In genomic region chr20:56956536-56956935, GRCh38 we compare ENCODE assay signal across 17 cellular contexts.
DNase-seq lines count a peak whose midpoint lies in the region; ATAC-seq and TF ChIP-seq lines count a peak whose summit lies in the region.
"Had no signal": no experiment of that assay in that cellular context is flagged by ENCODE, and none has a peak within 500 bp of the region (broad histone marks: within the 10 kb centered on the region; RNA-seq: fewer than 3 reads in every experiment).

No MANE protein-coding gene starts in this region.

- no peak overlapping the region for H3K27ac ChIP-seq in mammary epithelial cell (ENCODE audit: insufficient read depth, low read depth, low read length)
- no peak overlapping the region for H3K27ac ChIP-seq in RWPE2 (ENCODE audit: poor library complexity, severe bottlenecking)
- H3K27ac ChIP-seq: GM23248 had no signal

- H3K4me1 ChIP-seq in mammary epithelial cell (ENCODE audit: insufficient read depth, low read length), result no peaks in the 10 kb centered on the region
- peaks cover 11% of the 10 kb centered on the region for H3K4me1 ChIP-seq in RWPE2 (ENCODE audit: insufficient read depth, poor library complexity, severe bottlenecking)

- H3K27ac Mint-ChIP-seq in MCF 10A (ENCODE audit: low read depth, unreplicated experiment), result no peak overlapping the region
- no peak overlapping the region for H3K27ac Mint-ChIP-seq in activated naive CD8-positive, alpha-beta T cell treated with anti-CD3 and anti-CD28 coated beads for 36 hours
- H3K27ac Mint-ChIP-seq: CD4-positive, alpha-beta T cell had no signal

- TF ChIP-seq CTCF in MCF 10A (IDR thresholded peaks at IDR 0.05; ENCODE audit: unreplicated experiment) (no peak), mammary epithelial cell (conservative IDR thresholded peaks at IDR 0.05 in 1 of 2, IDR thresholded peaks at IDR 0.05 in 1 of 2; ENCODE audit: extremely low read depth in 1 of 2, insufficient read depth in 1 of 2, low read depth in 1 of 2, low read length in 2 of 2) (no peak), RWPE2 (IDR thresholded peaks at IDR 0.05; ENCODE audit: poor library complexity, severe bottlenecking) (no peak)

- H3K4me3 ChIP-seq in mammary epithelial cell (replicated peaks in 1 of 3; ENCODE audit: insufficient read depth in 1 of 3, low read depth in 2 of 3, low read length in 3 of 3) (no peak overlapping the region), RWPE2 (ENCODE audit: severe bottlenecking) (no peak overlapping the region)
- H3K4me3 ChIP-seq: GM23248, K562 had no signal

- H3K9me3 Mint-ChIP-seq in MCF 10A (ENCODE audit: unreplicated experiment), result no peaks in the 10 kb centered on the region
- H3K9me3 Mint-ChIP-seq in activated naive CD8-positive, alpha-beta T cell treated with anti-CD3 and anti-CD28 coated beads for 36 hours, result no peaks in the 10 kb centered on the region
- H3K9me3 Mint-ChIP-seq: CD4-positive, alpha-beta T cell had no signal

- no peaks in the 10 kb centered on the region for H3K36me3 Mint-ChIP-seq in MCF 10A (ENCODE audit: insufficient read depth, unreplicated experiment)
- no peaks in the 10 kb centered on the region for H3K36me3 Mint-ChIP-seq in activated naive CD8-positive, alpha-beta T cell treated with anti-CD3 and anti-CD28 coated beads for 36 hours

- peak; percentile 38 for DNase-seq in MCF 10A (ENCODE audit: unreplicated experiment)
- DNase-seq in mammary epithelial cell, result no peak
- peak; percentile 23 for DNase-seq in NOMO-1 treated with dmso at 0.1 percent for 144 hours (lab: John Stamatoyannopoulos, UW; ENCODE audit: unreplicated experiment)
- no peak for DNase-seq in RWPE2 (ENCODE audit: low spot score)
- DNase-seq in GM03348 (ENCODE audit: low spot score), result no peak
- DNase-seq in stimulated activated naive CD4-positive, alpha-beta T cell (lab: John Stamatoyannopoulos, UW), result no peak
- no peak for DNase-seq in activated naive CD8-positive, alpha-beta T cell treated with anti-CD3 and anti-CD28 coated beads for 36 hours
- DNase-seq: 8988T; AML-193; C1 segment of cervical spinal cord; Calu3; CD4-positive, alpha-beta T cell; DMS79 treated with DMSO at 0.1 percent for 48 hours; EL; GM23248; H7 had no signal

- CTCF ChIA-PET in MCF 10A (lab: Yijun Ruan, JAX), result interaction anchor here (0.5 to 1.8 kb wide), 4 partner anchors 18 to 1362 kb away, joined by 3 to 13 read pairs (median 5); no protein-coding TSS in a partner anchor
- CTCF ChIA-PET in mammary epithelial cell (lab: Charles Lee; ENCODE audit: low non-redundant PET), result no interaction called here

- no peak overlapping the region for H3K4me2 ChIP-seq in mammary epithelial cell (ENCODE audit: insufficient read depth, low read depth, low read length)

- no TSS peak for BruUV-seq in MCF 10A (replicated peaks; lab: Mats Ljungman, UMichigan)
- no TSS peak for BruUV-seq in mammary epithelial cell (replicated peaks; lab: Mats Ljungman, UMichigan)

- H2AFZ ChIP-seq in mammary epithelial cell (ENCODE audit: low read depth, low read length), result no peak overlapping the region
- H2AFZ ChIP-seq: GM23248 had no signal

- H3K4me3 Mint-ChIP-seq in MCF 10A (ENCODE audit: unreplicated experiment), result no peak overlapping the region
- no peak overlapping the region for H3K4me3 Mint-ChIP-seq in activated naive CD8-positive, alpha-beta T cell treated with anti-CD3 and anti-CD28 coated beads for 36 hours
- H3K4me3 Mint-ChIP-seq: CD4-positive, alpha-beta T cell had no signal

- 58% methylated on average over 5 of the region's 7 CpGs for WGBS in mammary epithelial cell (ENCODE audit: low coverage, missing lambda C conversion rate)

- in situ Hi-C loops in mammary epithelial cell (cut with MboI; ENCODE audit: low sequenced_read_pairs in 2 of 2), result no loop called here

- H3K79me2 ChIP-seq in mammary epithelial cell (ENCODE audit: insufficient read depth, low read length), result no peaks in the 10 kb centered on the region

- peaks cover 4% of the 10 kb centered on the region for H3K27me3 Mint-ChIP-seq in MCF 10A (ENCODE audit: insufficient read depth, unreplicated experiment)
- peaks cover 32% of the 10 kb centered on the region for H3K27me3 Mint-ChIP-seq in activated naive CD8-positive, alpha-beta T cell treated with anti-CD3 and anti-CD28 coated beads for 36 hours

- peaks cover 3% of the 10 kb centered on the region for H3K27me3 ChIP-seq in mammary epithelial cell (ENCODE audit: insufficient read depth, low read length)
- H3K27me3 ChIP-seq in RWPE2 (ENCODE audit: insufficient read depth, poor library complexity, severe bottlenecking), result peaks cover 8% of the 10 kb centered on the region

- H3K9ac ChIP-seq in mammary epithelial cell (ENCODE audit: insufficient read depth, low read length), result no peak overlapping the region
- H3K9ac ChIP-seq: GM23248 had no signal

- H3K36me3 ChIP-seq in mammary epithelial cell (ENCODE audit: insufficient read depth, low read length) (no peaks in the 10 kb centered on the region), RWPE2 (ENCODE audit: low read depth) (no peaks in the 10 kb centered on the region)

- no peaks in the 10 kb centered on the region for H3K9me3 ChIP-seq in mammary epithelial cell (replicated peaks; ENCODE audit: insufficient read depth, low read length)
- no peaks in the 10 kb centered on the region for H3K9me3 ChIP-seq in RWPE2 (ENCODE audit: severe bottlenecking)

- intact Hi-C loops in MCF 10A (cut with micrococcal nuclease) (no loop called here), mammary epithelial cell (cut with micrococcal nuclease) (no loop called here)

- H3K4me1 Mint-ChIP-seq in MCF 10A (ENCODE audit: insufficient read depth, unreplicated experiment), result no peaks in the 10 kb centered on the region
- H3K4me1 Mint-ChIP-seq in activated naive CD8-positive, alpha-beta T cell treated with anti-CD3 and anti-CD28 coated beads for 36 hours, result no peaks in the 10 kb centered on the region

- dilution Hi-C loops in mammary epithelial cell (cut with HindIII; ENCODE audit: low sequenced_read_pairs), result no loop called here

- no peaks in the 10 kb centered on the region for H4K20me1 ChIP-seq in mammary epithelial cell (ENCODE audit: insufficient read depth, low read length)

- POLR2A ChIA-PET in MCF 10A (lab: Yijun Ruan, JAX), result interaction anchor here (0.5 to 1.7 kb wide), 5 partner anchors 104 to 363 kb away, joined by 3 to 9 read pairs (median 3); partner anchors contain the start of gene TFAP2C

- 0 out of 3 replicates have a peak, but pooled peaks have one; percentile 22 for ATAC-seq in RWPE2 (ENCODE audit: low read depth)
- ATAC-seq: K562 had no signal

Comparison
In these comparisons a context has a peak if more than half of its experiments do, and no peak if none do; other contexts are left out.
1. DNase-seq: peak in MCF 10A (single experiment) and NOMO-1 treated with dmso at 0.1 percent for 144 hours (single experiment); none in mammary epithelial cell (single experiment), RWPE2 (single experiment), GM03348 (single experiment), stimulated activated naive CD4-positive, alpha-beta T cell (0 of 6) and activated naive CD8-positive, alpha-beta T cell treated with anti-CD3 and anti-CD28 coated beads for 36 hours (single experiment).